ENCODE assay signal across 1 cellular context in the genomic region with DNA sequence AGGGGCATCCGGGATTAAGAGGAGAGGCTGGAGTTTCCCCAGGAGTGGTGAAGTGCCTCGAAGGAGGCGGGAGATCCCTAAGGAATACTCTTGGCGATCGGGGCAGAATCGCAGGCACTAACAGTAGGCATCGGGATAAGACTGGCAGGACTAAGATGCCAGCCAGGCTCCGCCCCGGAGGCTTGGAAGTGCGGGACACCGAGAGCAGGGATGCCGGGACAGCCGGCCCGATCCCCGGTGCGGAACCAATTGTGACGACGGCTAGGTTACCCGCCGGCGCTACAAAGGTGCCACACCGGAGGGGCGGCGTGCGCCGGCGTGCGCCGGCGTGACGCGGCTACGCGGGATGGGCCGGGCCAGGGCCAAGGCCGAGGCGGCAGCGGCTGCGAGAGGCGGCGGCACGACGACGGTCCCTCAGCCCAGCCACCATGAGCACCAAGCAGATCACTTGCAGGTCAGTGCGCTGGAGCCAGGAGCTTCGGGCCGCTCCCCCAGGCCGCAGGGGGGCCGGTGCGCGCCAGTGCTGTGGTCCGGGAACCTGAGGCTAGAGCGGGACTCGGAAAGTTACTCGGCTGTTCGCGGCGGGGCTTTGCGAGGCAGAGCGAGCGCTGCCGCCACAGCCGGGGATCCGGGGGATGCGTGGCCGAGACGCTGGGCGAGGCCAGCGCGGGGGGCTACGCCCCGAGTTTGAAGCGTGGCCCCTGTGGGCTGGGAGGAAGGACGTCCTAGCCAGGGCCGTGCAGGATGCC.
TF ChIP-seq lines count a peak whose summit lies in the region.

MKRN2 (plus strand) TSS at position 365 of the 749 bp plus-strand sequence; CDS start at position 429, 64 bp downstream.

TF ChIP-seq in HepG2, 621 proteins besides CTCF, POLR2A, EP300 and RAD21 (continued from another document and continues in another):
- TF ChIP-seq HMGXB4 (CRISPR knock-in tag; IDR thresholded peaks at IDR 0.05; ENCODE audit: borderline replicate concordance in 1 of 2, low read depth in 1 of 2) (peak; percentile 66 to 86), SMAD1 (CRISPR knock-in tag; IDR thresholded peaks at IDR 0.05; ENCODE audit: borderline replicate concordance, low read depth) (peak; percentile 80; the same call in 1 of the 2 replicates), ARNT2 (CRISPR knock-in tag; IDR thresholded peaks at IDR 0.05; ENCODE audit: low read depth) (peak; percentile 92), CENPX (CRISPR knock-in tag; IDR thresholded peaks at IDR 0.05) (no peak), THYN1 (CRISPR knock-in tag; IDR thresholded peaks at IDR 0.05; ENCODE audit: borderline replicate concordance, low read depth) (no peak), ESRRA (CRISPR knock-in tag; IDR thresholded peaks at IDR 0.05; ENCODE audit: low read depth) (no peak), ZNF558 (CRISPR knock-in tag; IDR thresholded peaks at IDR 0.05; ENCODE audit: borderline replicate concordance) (peak; percentile 62; the same call in 1 of the 2 replicates), KIAA2018 (CRISPR knock-in tag; IDR thresholded peaks at IDR 0.05; ENCODE audit: borderline replicate concordance) (no peak), RCOR2 (CRISPR knock-in tag; IDR thresholded peaks at IDR 0.05) (no peak), RFX3 (CRISPR knock-in tag; IDR thresholded peaks at IDR 0.05) (no peak), AKAP8 (CRISPR knock-in tag; IDR thresholded peaks at IDR 0.05) (no peak), NR0B2 (CRISPR knock-in tag; IDR thresholded peaks at IDR 0.05) (peak; percentile 90; the same call in 1 of the 2 replicates), JUND (CRISPR knock-in tag; IDR thresholded peaks at IDR 0.05) (0 out of 2 replicates have a peak, but pooled peaks have one; percentile 48), ZNF577 (CRISPR knock-in tag; IDR thresholded peaks at IDR 0.05; ENCODE audit: borderline replicate concordance, low read depth) (no peak), ZEB1 (IDR thresholded peaks at IDR 0.05; ENCODE audit: insufficient replicate concordance, low read depth) (no peak), SETDB1 (CRISPR knock-in tag; IDR thresholded peaks at IDR 0.05; ENCODE audit: borderline replicate concordance) (no peak), RFX1 (IDR thresholded peaks at IDR 0.05) (no peak), SALL1 (CRISPR knock-in tag; IDR thresholded peaks at IDR 0.05) (peak; percentile 86), PHF5A (CRISPR knock-in tag; IDR thresholded peaks at IDR 0.05; ENCODE audit: low read depth, unreplicated experiment) (no peak)
- TF ChIP-seq, protein P1, sequence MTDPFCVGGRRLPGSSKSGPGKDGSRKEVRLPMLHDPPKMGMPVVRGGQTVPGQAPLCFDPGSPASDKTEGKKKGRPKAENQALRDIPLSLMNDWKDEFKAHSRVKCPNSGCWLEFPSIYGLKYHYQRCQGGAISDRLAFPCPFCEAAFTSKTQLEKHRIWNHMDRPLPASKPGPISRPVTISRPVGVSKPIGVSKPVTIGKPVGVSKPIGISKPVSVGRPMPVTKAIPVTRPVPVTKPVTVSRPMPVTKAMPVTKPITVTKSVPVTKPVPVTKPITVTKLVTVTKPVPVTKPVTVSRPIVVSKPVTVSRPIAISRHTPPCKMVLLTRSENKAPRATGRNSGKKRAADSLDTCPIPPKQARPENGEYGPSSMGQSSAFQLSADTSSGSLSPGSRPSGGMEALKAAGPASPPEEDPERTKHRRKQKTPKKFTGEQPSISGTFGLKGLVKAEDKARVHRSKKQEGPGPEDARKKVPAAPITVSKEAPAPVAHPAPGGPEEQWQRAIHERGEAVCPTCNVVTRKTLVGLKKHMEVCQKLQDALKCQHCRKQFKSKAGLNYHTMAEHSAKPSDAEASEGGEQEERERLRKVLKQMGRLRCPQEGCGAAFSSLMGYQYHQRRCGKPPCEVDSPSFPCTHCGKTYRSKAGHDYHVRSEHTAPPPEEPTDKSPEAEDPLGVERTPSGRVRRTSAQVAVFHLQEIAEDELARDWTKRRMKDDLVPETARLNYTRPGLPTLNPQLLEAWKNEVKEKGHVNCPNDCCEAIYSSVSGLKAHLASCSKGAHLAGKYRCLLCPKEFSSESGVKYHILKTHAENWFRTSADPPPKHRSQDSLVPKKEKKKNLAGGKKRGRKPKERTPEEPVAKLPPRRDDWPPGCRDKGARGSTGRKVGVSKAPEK (CRISPR knock-in tag; IDR thresholded peaks at IDR 0.05; ENCODE audit: borderline replicate concordance) = no peak
- TF ChIP-seq, protein P2, sequence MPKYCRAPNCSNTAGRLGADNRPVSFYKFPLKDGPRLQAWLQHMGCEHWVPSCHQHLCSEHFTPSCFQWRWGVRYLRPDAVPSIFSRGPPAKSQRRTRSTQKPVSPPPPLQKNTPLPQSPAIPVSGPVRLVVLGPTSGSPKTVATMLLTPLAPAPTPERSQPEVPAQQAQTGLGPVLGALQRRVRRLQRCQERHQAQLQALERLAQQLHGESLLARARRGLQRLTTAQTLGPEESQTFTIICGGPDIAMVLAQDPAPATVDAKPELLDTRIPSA (CRISPR knock-in tag; IDR thresholded peaks at IDR 0.05; ENCODE audit: borderline replicate concordance) = 0 out of 2 replicates have a peak, but pooled peaks have one; percentile 67
- TF ChIP-seq, protein P3, sequence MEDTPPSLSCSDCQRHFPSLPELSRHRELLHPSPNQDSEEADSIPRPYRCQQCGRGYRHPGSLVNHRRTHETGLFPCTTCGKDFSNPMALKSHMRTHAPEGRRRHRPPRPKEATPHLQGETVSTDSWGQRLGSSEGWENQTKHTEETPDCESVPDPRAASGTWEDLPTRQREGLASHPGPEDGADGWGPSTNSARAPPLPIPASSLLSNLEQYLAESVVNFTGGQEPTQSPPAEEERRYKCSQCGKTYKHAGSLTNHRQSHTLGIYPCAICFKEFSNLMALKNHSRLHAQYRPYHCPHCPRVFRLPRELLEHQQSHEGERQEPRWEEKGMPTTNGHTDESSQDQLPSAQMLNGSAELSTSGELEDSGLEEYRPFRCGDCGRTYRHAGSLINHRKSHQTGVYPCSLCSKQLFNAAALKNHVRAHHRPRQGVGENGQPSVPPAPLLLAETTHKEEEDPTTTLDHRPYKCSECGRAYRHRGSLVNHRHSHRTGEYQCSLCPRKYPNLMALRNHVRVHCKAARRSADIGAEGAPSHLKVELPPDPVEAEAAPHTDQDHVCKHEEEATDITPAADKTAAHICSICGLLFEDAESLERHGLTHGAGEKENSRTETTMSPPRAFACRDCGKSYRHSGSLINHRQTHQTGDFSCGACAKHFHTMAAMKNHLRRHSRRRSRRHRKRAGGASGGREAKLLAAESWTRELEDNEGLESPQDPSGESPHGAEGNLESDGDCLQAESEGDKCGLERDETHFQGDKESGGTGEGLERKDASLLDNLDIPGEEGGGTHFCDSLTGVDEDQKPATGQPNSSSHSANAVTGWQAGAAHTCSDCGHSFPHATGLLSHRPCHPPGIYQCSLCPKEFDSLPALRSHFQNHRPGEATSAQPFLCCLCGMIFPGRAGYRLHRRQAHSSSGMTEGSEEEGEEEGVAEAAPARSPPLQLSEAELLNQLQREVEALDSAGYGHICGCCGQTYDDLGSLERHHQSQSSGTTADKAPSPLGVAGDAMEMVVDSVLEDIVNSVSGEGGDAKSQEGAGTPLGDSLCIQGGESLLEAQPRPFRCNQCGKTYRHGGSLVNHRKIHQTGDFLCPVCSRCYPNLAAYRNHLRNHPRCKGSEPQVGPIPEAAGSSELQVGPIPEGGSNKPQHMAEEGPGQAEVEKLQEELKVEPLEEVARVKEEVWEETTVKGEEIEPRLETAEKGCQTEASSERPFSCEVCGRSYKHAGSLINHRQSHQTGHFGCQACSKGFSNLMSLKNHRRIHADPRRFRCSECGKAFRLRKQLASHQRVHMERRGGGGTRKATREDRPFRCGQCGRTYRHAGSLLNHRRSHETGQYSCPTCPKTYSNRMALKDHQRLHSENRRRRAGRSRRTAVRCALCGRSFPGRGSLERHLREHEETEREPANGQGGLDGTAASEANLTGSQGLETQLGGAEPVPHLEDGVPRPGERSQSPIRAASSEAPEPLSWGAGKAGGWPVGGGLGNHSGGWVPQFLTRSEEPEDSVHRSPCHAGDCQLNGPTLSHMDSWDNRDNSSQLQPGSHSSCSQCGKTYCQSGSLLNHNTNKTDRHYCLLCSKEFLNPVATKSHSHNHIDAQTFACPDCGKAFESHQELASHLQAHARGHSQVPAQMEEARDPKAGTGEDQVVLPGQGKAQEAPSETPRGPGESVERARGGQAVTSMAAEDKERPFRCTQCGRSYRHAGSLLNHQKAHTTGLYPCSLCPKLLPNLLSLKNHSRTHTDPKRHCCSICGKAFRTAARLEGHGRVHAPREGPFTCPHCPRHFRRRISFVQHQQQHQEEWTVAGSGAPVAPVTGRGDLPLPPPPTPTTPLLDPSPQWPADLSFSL (CRISPR knock-in tag; IDR thresholded peaks at IDR 0.05) = no peak
